ENCODE assay signal across 34 cellular contexts in the genomic region with DNA sequence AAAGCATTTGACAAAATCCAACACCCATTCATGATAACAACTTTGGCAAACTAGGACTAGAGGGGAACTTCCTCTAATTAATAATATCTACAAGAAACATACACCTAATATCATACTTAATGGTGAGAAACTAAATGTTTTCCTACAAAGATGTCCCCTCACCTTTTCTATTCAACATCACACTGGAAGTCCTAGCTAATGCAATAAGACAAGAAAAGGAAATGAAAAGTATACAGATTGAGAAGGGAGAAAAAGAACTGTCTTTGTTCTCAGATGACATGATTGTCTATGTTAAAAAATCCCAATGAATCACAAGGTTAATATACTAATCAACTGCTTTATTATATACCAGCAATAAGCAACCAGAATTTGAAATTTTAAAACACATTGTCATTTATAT.
"Had no signal": no experiment of that assay in that cellular context is flagged by ENCODE, and none has a peak within 500 bp of the region (broad histone marks: within the 10 kb centered on the region; RNA-seq: fewer than 3 reads in every experiment).

No MANE protein-coding gene starts in this region.

- H3K36me3 ChIP-seq: MG63 had no signal

- H3K9me3 ChIP-seq: MG63 had no signal

- H3K4me3 ChIP-seq: MG63 had no signal

- H3K27me3 ChIP-seq: MG63 had no signal

- DNase-seq: Karpas-422, Kasumi-1, MG63, MM.1S, MV-4-11, NCI-H1048, NCI-H1092, NCI-H1092 treated with DMSO at 0.1 percent for 48 hours, NCI-H1105, NCI-H1105 treated with DMSO at 0.1 percent for 48 hours, NCI-H1417, NCI-H1417 treated with DMSO at 0.1 percent for 48 hours, NCI-H1436, NCI-H1436 treated with DMSO at 0.1 percent for 48 hours, NCI-H146, NCI-H1694, NCI-H1694 treated with DMSO at 0.1 percent for 48 hours, NCI-H187, NCI-H187 treated with DMSO at 0.1 percent for 48 hours, NCI-H1930, NCI-H2029, NCI-H2029 treated with DMSO at 0.1 percent for 48 hours, NCI-H2081, NCI-H2081 treated with DMSO at 0.1 percent for 48 hours, NCI-H2107, NCI-H2171, NCI-H2171 treated with DMSO at 0.1 percent for 48 hours, NCI-H2227 treated with DMSO at 0.1 percent for 48 hours, NCI-H226, NCI-H345, NCI-H446, NCI-H446 treated with DMSO at 0.1 percent for 48 hours, NCI-H510A, NCI-H510A treated with DMSO at 0.1 percent for 48 hours had no signal
